In genomic region chr6:52672422-52673025, GRCh38 we compare ENCODE assay signal across 11 cellular contexts. TPM values are rescaled to one million over a fixed set of nuclear protein-coding genes. Genes with fewer than 3 reads are reported as not detected.
DNase-seq lines count a peak whose midpoint lies in the region; TF ChIP-seq lines count a peak whose summit lies in the region.
"Had no signal": no experiment of that assay in that cellular context is flagged by ENCODE, and none has a peak within 500 bp of the region (broad histone marks: within the 10 kb centered on the region; RNA-seq: fewer than 3 reads in every experiment).

No MANE protein-coding gene starts in this region.

- no peak overlapping the region for H3K4me3 ChIP-seq in lower leg skin (ENCODE audit: low read depth, poor library complexity, severe bottlenecking)

- H3K4me1 Mint-ChIP-seq in glutamatergic neuron (ENCODE audit: low read depth, unreplicated experiment), result peaks cover 2% of the 10 kb centered on the region

- in situ Hi-C loops in ACHN (cut with HindIII; ENCODE audit: low pct_ligation_motif_present, low pct_unique_long_range_greater_than_20kb, low sequenced_read_pairs), result loop anchor here (25.0 kb wide), 1 partner anchor 260 kb away; the partner anchor contains the start of gene EFHC1

- TF ChIP-seq CTCF in glutamatergic neuron (IDR thresholded peaks at IDR 0.05; ENCODE audit: partially characterized antibody, unreplicated experiment), result no peak
- no peak for TF ChIP-seq CTCF in lower leg skin (IDR thresholded peaks at IDR 0.05)

- peak; percentile 48 for DNase-seq in ACHN
- DNase-seq in EL, result peak; percentile 53
- peak; percentile 81 for DNase-seq in SW480 (ENCODE audit: low spot score)
- no peak for DNase-seq in glutamatergic neuron
- no peak for DNase-seq in islet precursor cell
- DNase-seq in SHP77 (lab: John Stamatoyannopoulos, UW), result no peak
- DNase-seq in lower leg skin (ENCODE audit: low spot score in 2 of 2), result no peak
- DNase-seq in iPS-NIHi7 (ENCODE audit: extremely low spot score), result no peak
- DNase-seq: activated naive CD8-positive, alpha-beta T cell treated with anti-CD3 and anti-CD28 coated beads, Interleukin-2, amount 10 ng/mL, durations not matched to agents 7 days and 5 days; NCI-H1105 treated with DMSO at 0.1 percent for 48 hours; stimulated activated CD4-positive, alpha-beta T cell treated with anti-CD3 and anti-CD28 coated beads, Interleukin-4, amount 100 ng/mL, for 24 hours had no signal

- H3K4me3 Mint-ChIP-seq in glutamatergic neuron (ENCODE audit: unreplicated experiment), result peak overlapping the region; percentile 3

- TF ChIP-seq POLR2A in lower leg skin (IDR thresholded peaks at IDR 0.05), result no peak

- peaks cover 2% of the 10 kb centered on the region for H3K9me3 Mint-ChIP-seq in glutamatergic neuron (ENCODE audit: unreplicated experiment)
- H3K9me3 Mint-ChIP-seq: activated naive CD8-positive, alpha-beta T cell treated with anti-CD3 and anti-CD28 coated beads, Interleukin-2, amount 10 ng/mL, durations not matched to agents 7 days and 5 days had no signal

- peaks cover 6% of the 10 kb centered on the region for H3K27me3 Mint-ChIP-seq in glutamatergic neuron (ENCODE audit: unreplicated experiment)

- intact Hi-C loops in lower leg skin (cut with DNase I; ENCODE audit: low total_unique reads), result no loop called here

- WGBS in lower leg skin, 2 donors, result 63 to 70% methylated on average over 9 of the region's 9 CpGs

- H3K36me3 Mint-ChIP-seq in glutamatergic neuron (ENCODE audit: unreplicated experiment), result no peaks in the 10 kb centered on the region

- H3K27ac Mint-ChIP-seq in glutamatergic neuron (ENCODE audit: unreplicated experiment), result no peak overlapping the region

RNA-seq across cellular contexts. Expression of gene TMEM14A, which starts 1.6 kb away (rescaled TPM):
- total RNA-seq in glutamatergic neuron (ENCODE audit: unreplicated experiment), result 26.3 TPM
- 1 to 10 TPM; 6.2 to 9.3 (median 8.5) TPM for total RNA-seq in lower leg skin

Comparison
In these comparisons a context has a peak if more than half of its experiments do, and no peak if none do; other contexts are left out.
1. DNase-seq: peak in ACHN (single experiment), EL (single experiment) and SW480 (single experiment); none in glutamatergic neuron (single experiment), islet precursor cell (single experiment), SHP77 (0 of 2), lower leg skin (0 of 2) and iPS-NIHi7 (single experiment).